Comparison of ENCODE assay signal across 22 cellular contexts in genomic region chr2:201852878-201853415, GRCh38. TPM values are rescaled to one million over a fixed set of nuclear protein-coding genes. Genes with fewer than 3 reads are reported as not detected.
DNase-seq lines count a peak whose midpoint lies in the region; FAIRE-seq and TF ChIP-seq lines count a peak whose summit lies in the region.
"Had no signal": no experiment of that assay in that cellular context is flagged by ENCODE, and none has a peak within 500 bp of the region (broad histone marks: within the 10 kb centered on the region; RNA-seq: fewer than 3 reads in every experiment).

No MANE protein-coding gene starts in this region.

- H3K18ac ChIP-seq in H1 (ENCODE audit: extremely low read depth, low read length): no peak overlapping the region

- no peaks in the 10 kb centered on the region for H3K23me2 ChIP-seq in H1 (ENCODE audit: low read depth, low read length)

- H3K27me3 Mint-ChIP-seq in osteocyte (ENCODE audit: unreplicated experiment): no peaks in the 10 kb centered on the region
- H3K27me3 Mint-ChIP-seq: progenitor cell of endocrine pancreas had no signal

- TF ChIP-seq CTCF in H1 (IDR thresholded peaks at IDR 0.05; ENCODE audit: control extremely low read depth in 1 of 3, insufficient read depth in 1 of 3, low read depth in 1 of 3, low read length in 3 of 3): no peak
- TF ChIP-seq CTCF in osteocyte (IDR thresholded peaks at IDR 0.05): no peak
- no peak for TF ChIP-seq CTCF in right atrium auricular region (IDR thresholded peaks at IDR 0.05)

- CTCF ChIA-PET in H1 (lab: Charles Lee; ENCODE audit: partially characterized antibody): interaction anchor here (0.6 to 1.4 kb wide), 5 partner anchors 8 to 985 kb away, joined by 3 to 6 read pairs (median 5); no protein-coding TSS in a partner anchor

- no peak overlapping the region for H2BK120ac ChIP-seq in H1 (replicated peaks; ENCODE audit: low read depth, low read length)

- no peak for TF ChIP-seq EP300 in H1 (IDR thresholded peaks at IDR 0.05; ENCODE audit: borderline replicate concordance in 1 of 2, low read depth in 2 of 2, low read length in 2 of 2)

- H3K4me3 ChIP-seq in H1 (ENCODE audit: extremely low read depth in 1 of 4, insufficient read depth in 2 of 4, low read depth in 3 of 4, low read length in 4 of 4): no peak overlapping the region
- no peak overlapping the region for H3K4me3 ChIP-seq in right atrium auricular region
- H3K4me3 ChIP-seq: esophagus muscularis mucosa, upper lobe of right lung had no signal

- no peak for TF ChIP-seq POLR2A in H1 (IDR thresholded peaks at IDR 0.05; ENCODE audit: control extremely low read depth in 1 of 2, low read depth in 2 of 2, low read length in 2 of 2)

- no peak overlapping the region for H4K5ac ChIP-seq in H1 (ENCODE audit: insufficient read length, low read depth, low read length)

- no peak overlapping the region for H4K91ac ChIP-seq in H1 (replicated peaks; ENCODE audit: insufficient read length, low read length)

- H3K4me2 ChIP-seq in H1 (ENCODE audit: insufficient read depth in 1 of 2, low read depth in 2 of 2, low read length in 2 of 2): no peak overlapping the region

- no peak for FAIRE-seq in H1 (lab: Jason Lieb, UNC)
- FAIRE-seq: A204.1, GM12892 had no signal

- H3K14ac ChIP-seq in H1 (ENCODE audit: insufficient read length): no peak overlapping the region

- H2BK5ac ChIP-seq in H1 (ENCODE audit: low read depth, low read length): no peak overlapping the region

- H2AK5ac ChIP-seq in H1 (ENCODE audit: low read depth, low read length): no peak overlapping the region

- H3K23ac ChIP-seq in H1 (ENCODE audit: insufficient read length): no peak overlapping the region

- 94% methylated on average over 1 of the region's 1 CpG; no CpG with 5 or more reads in 1 of the 2 experiments for WGBS in H1 (ENCODE audit: extremely low coverage in 1 of 2, insufficient coverage in 1 of 2, insufficient read length in 1 of 2, insufficient replicate concordance in 2 of 2, low coverage in 1 of 2, low lambda C conversion rate in 2 of 2, missing lambda C conversion rate in 1 of 2), 2 experiments

- peaks cover 36% of the 10 kb centered on the region for H3K4me1 Mint-ChIP-seq in osteocyte (ENCODE audit: unreplicated experiment)

- H2BK12ac ChIP-seq in H1 (ENCODE audit: low read depth, low read length): no peak overlapping the region

- no peak overlapping the region for H3K4ac ChIP-seq in H1 (replicated peaks; ENCODE audit: insufficient read length, low read depth, low read length)

- no peaks in the 10 kb centered on the region for H3K9me3 Mint-ChIP-seq in osteocyte (ENCODE audit: unreplicated experiment)
- H3K9me3 Mint-ChIP-seq: CD4-positive, alpha-beta memory T cell; dendritic cell treated with granulocyte-macrophage colony-stimulating factor and Interleukin-4, amounts not matched to agents 40 ng/mL and 50 ng/mL, for 4 days had no signal

- H3K9ac ChIP-seq in H1 (replicated peaks in 1 of 4; ENCODE audit: extremely low read depth in 1 of 4, low read depth in 3 of 4, low read length in 3 of 4): no peak overlapping the region

- no peak overlapping the region for H3K27ac ChIP-seq in H1 (ENCODE audit: low read depth, low read length)
- H3K27ac ChIP-seq in right atrium auricular region: no peak overlapping the region
- H3K27ac ChIP-seq: esophagus muscularis mucosa, upper lobe of right lung had no signal

- H4K8ac ChIP-seq in H1 (ENCODE audit: extremely low read depth, insufficient read depth, low read length): no peak overlapping the region

- no peaks in the 10 kb centered on the region for H3K36me3 Mint-ChIP-seq in osteocyte (ENCODE audit: unreplicated experiment)
- H3K36me3 Mint-ChIP-seq: CD4-positive, alpha-beta memory T cell had no signal

- H3K4me1 ChIP-seq in H1 (replicated peaks in 1 of 4; ENCODE audit: control insufficient read depth in 3 of 4, insufficient read depth in 4 of 4, low read length in 3 of 4): peaks cover 0 to 6% (median 5%) of the 10 kb centered on the region in 4 experiments; a peak in 3 of 7 replicates
- no peaks in the 10 kb centered on the region for H3K4me1 ChIP-seq in right atrium auricular region
- H3K4me1 ChIP-seq: upper lobe of right lung had no signal

- H3K36me3 ChIP-seq in H1 (ENCODE audit: control insufficient read depth in 2 of 4, insufficient read depth in 4 of 4, low read length in 3 of 4) (no peaks in the 10 kb centered on the region), right atrium auricular region (no peaks in the 10 kb centered on the region)
- H3K36me3 ChIP-seq: esophagus muscularis mucosa, upper lobe of right lung had no signal

- H4K20me1 ChIP-seq in H1 (replicated peaks in 1 of 2; ENCODE audit: control insufficient read depth in 1 of 2, insufficient read depth in 2 of 2, low read length in 2 of 2): no peaks in the 10 kb centered on the region

- peak; percentile 39 for DNase-seq in NCI-H748 (lab: John Stamatoyannopoulos, UW; ENCODE audit: unreplicated experiment)
- DNase-seq in NCI-H748 treated with DMSO at 0.1 percent for 48 hours (lab: John Stamatoyannopoulos, UW): no peak
- DNase-seq in NCI-H82 treated with DMSO at 0.1 percent for 48 hours (lab: John Stamatoyannopoulos, UW; ENCODE audit: unreplicated experiment): peak; percentile 36
- DNase-seq in H1 (ENCODE audit: low read depth in 1 of 2, low spot score in 2 of 2): no peak
- DNase-seq in osteocyte (ENCODE audit: extremely low spot score, unreplicated experiment): no peak
- DNase-seq in right atrium auricular region (ENCODE audit: low spot score): no peak
- DNase-seq in T-helper 2 cell: no peak
- no peak for DNase-seq in activated CD4-positive, alpha-beta T cell treated with anti-CD3 and anti-CD28 coated beads for 4 hours
- DNase-seq: activated CD8-positive, alpha-beta memory T cell treated with anti-CD3 and anti-CD28 coated beads, Interleukin-2, amount 50 U/mL, for 4 hours; activated naive CD4-positive, alpha-beta T cell treated with Interleukin-2 at 50 U/mL for 16 hours; CD4-positive, alpha-beta memory T cell; left colon; NCI-H146; NCI-H446; stimulated activated naive CD8-positive, alpha-beta T cell treated with anti-CD3 and anti-CD28 coated beads, Interleukin-15, Interleukin-2, amounts not matched to agents 100 U/mL and 50 U/mL, for 24 hours; T-helper 17 cell; upper lobe of right lung had no signal

- POLR2A ChIA-PET in H1 (lab: Charles Lee; ENCODE audit: partially characterized antibody): no interaction called here

- no peaks in the 10 kb centered on the region for H3K79me1 ChIP-seq in H1 (ENCODE audit: low read depth, low read length)

- H2AFZ ChIP-seq in H1 (ENCODE audit: low read length): no peak overlapping the region

- H2BK15ac ChIP-seq in H1 (ENCODE audit: low read length): no peak overlapping the region

- no peaks in the 10 kb centered on the region for H3K79me2 ChIP-seq in H1 (ENCODE audit: control insufficient read depth in 1 of 2, insufficient read depth in 2 of 2, low read length in 2 of 2)

- peak overlapping the region; percentile 98 for H3K27ac Mint-ChIP-seq in osteocyte (ENCODE audit: unreplicated experiment)
- H3K27ac Mint-ChIP-seq: CD4-positive, alpha-beta memory T cell; dendritic cell treated with granulocyte-macrophage colony-stimulating factor and Interleukin-4, amounts not matched to agents 40 ng/mL and 50 ng/mL, for 4 days; progenitor cell of endocrine pancreas; T-helper 17 cell had no signal

- H3K9me3 ChIP-seq in H1 (ENCODE audit: insufficient read depth in 2 of 2, low read depth in 1 of 2, low read length in 1 of 2) (no peaks in the 10 kb centered on the region), right atrium auricular region (no peaks in the 10 kb centered on the region)
- H3K9me3 ChIP-seq: esophagus muscularis mucosa, upper lobe of right lung had no signal

- H3K4me3 Mint-ChIP-seq in osteocyte (ENCODE audit: unreplicated experiment): no peak overlapping the region
- H3K4me3 Mint-ChIP-seq: CD4-positive, alpha-beta memory T cell; dendritic cell treated with granulocyte-macrophage colony-stimulating factor and Interleukin-4, amounts not matched to agents 40 ng/mL and 50 ng/mL, for 4 days; T-helper 17 cell had no signal

- H3K27me3 ChIP-seq in H1 (replicated peaks in 1 of 4; ENCODE audit: control insufficient read depth in 3 of 4, extremely low read depth in 1 of 4, insufficient read depth in 3 of 4, low read length in 3 of 4) (no peaks in the 10 kb centered on the region; a peak in 1 of 7 replicates), right atrium auricular region (no peaks in the 10 kb centered on the region)
- H3K27me3 ChIP-seq: esophagus muscularis mucosa, upper lobe of right lung had no signal

- H2BK20ac ChIP-seq in H1 (ENCODE audit: low read length): no peak overlapping the region

- H3K56ac ChIP-seq in H1 (replicated peaks; ENCODE audit: insufficient read length, low read depth, low read length): no peak overlapping the region

- TF ChIP-seq RAD21 in H1 (IDR thresholded peaks at IDR 0.05 in 1 of 2, conservative IDR thresholded peaks at IDR 0.05 in 1 of 2; ENCODE audit: low read depth in 2 of 2, low read length in 2 of 2): no peak

TF ChIP-seq in H1, 55 proteins besides CTCF, POLR2A, EP300 and RAD21:
- TF ChIP-seq NRF1 (IDR thresholded peaks at IDR 0.05; ENCODE audit: low read depth, low read length) (no peak), SIN3A (conservative IDR thresholded peaks at IDR 0.05 in 1 of 2, IDR thresholded peaks at IDR 0.05 in 1 of 2; ENCODE audit: low read depth in 1 of 2, low read length in 2 of 2) (no peak), YY1 (IDR thresholded peaks at IDR 0.05; ENCODE audit: low read depth, low read length) (0 out of 2 replicates have a peak, but pooled peaks have one; percentile 7), SAP30 (IDR thresholded peaks at IDR 0.05; ENCODE audit: insufficient read depth, insufficient replicate concordance, low read length) (no peak)

RNA-seq across cellular contexts. Expression of gene CDK15, which starts 46.6 kb away (rescaled TPM):
- total RNA-seq in H1 (2021; fragmentation: NEBNext Ultra II Directional; extraction: Animal tissue kit (Norgen Biotek cat#: 25700)): not detected in 2 replicates
- polyA plus RNA-seq in H1 (2011; rRNA removed): 0.03 TPM in 1 of 2 replicates, not detected in the other
- polyA plus RNA-seq in H1 (2011; cell fraction: cytosol; rRNA removed): not detected
- polyA plus RNA-seq in H1 (2011; cell fraction: nucleus; rRNA removed): 0.10 TPM
- 0.09 TPM in 1 of 4 replicates, not detected in the others for polyA plus RNA-seq in H1 (2012, experiment 1 of 2)
- polyA plus RNA-seq in H1 (2012, experiment 2 of 2): not detected
- polyA plus RNA-seq in H1 (2013, experiment 1 of 2): 0.04 TPM
- 0.02 TPM for polyA plus RNA-seq in H1 (2013, experiment 2 of 2)
- polyA minus RNA-seq in H1 (2011; rRNA and poly(A)+ RNA removed): 0.38 TPM in 1 of 2 replicates, not detected in the other
- not detected for polyA minus RNA-seq in H1 (2011; cell fraction: cytosol; rRNA and poly(A)+ RNA removed)
- polyA minus RNA-seq in H1 (2011; cell fraction: nucleus; rRNA and poly(A)+ RNA removed): not detected
- total RNA-seq in osteocyte (0.47 and 0.70 TPM in 2 replicates), right atrium auricular region (not detected)
- total RNA-seq: CD4-positive, alpha-beta memory T cell; T-helper 17 cell had no signal
- polyA plus RNA-seq: CD4-positive, alpha-beta memory T cell had no signal

Comparison
In these comparisons a context has a peak if more than half of its experiments do, and no peak if none do; other contexts are left out.
1. DNase-seq: peak in NCI-H748 (single experiment) and NCI-H82 treated with DMSO at 0.1 percent for 48 hours (single experiment); none in NCI-H748 treated with DMSO at 0.1 percent for 48 hours (single experiment), H1 (0 of 2), osteocyte (single experiment), right atrium auricular region (single experiment), T-helper 2 cell (0 of 5) and activated CD4-positive, alpha-beta T cell treated with anti-CD3 and anti-CD28 coated beads for 4 hours (0 of 2).